In the genomic region with DNA sequence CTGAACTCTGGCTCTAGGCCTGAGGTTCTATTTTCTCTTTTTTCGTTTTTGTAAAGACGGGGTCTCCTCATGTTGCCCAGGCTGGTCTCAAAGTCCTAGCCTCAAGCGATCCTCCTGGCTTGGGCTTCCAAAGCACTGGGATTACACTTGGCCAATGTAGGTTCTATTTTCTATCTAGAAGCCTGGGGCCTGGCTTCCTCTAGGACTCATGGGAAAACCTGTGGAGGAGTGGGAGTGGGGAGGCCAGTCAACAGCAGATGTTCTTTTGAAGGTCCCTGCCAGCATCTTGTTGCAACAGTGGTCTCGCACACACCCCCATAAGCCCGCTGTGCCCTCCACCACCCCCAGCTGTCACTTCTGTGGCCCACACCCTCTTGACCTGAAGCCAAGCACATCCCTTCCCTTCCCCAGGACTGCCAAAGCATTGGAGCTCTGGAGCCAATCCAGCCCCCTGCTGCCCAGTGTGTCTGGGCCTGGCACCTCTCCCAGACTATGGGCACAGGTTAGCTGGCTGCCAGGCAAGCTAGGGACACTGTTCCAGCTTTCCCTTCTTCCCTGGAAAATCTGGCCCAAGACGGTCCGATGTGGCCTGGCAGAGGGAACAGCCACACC, we compare ENCODE assay signal across 8 cellular contexts. TPM values are rescaled to one million over a fixed set of nuclear protein-coding genes. Genes with fewer than 3 reads are reported as not detected.
DNase-seq lines count a peak whose midpoint lies in the region; ATAC-seq lines count a peak whose summit lies in the region.

No MANE protein-coding gene starts in this region.

- peak overlapping the region; percentile 16 for H3K4me3 Mint-ChIP-seq in activated CD4-positive, alpha-beta T cell treated with anti-CD3 and anti-CD28 coated beads, Interleukin-2, amount 10 ng/mL, durations not matched to agents 24 days and 14 days
- H3K4me3 Mint-ChIP-seq in T-helper 17 cell (peak overlapping the region; percentile 78), immature natural killer cell (peak overlapping the region; percentile 27 to 68 (median 61))
- no peak overlapping the region for H3K4me3 Mint-ChIP-seq in stimulated activated memory B cell treated with anti-CD40 and anti-IgM and Interleukin-4, amounts not matched to agents 10 μg/mL and 1 μg/mL and 100 μg/mL, for 72 hours

- H3K4me1 Mint-ChIP-seq in activated CD4-positive, alpha-beta T cell treated with anti-CD3 and anti-CD28 coated beads, Interleukin-2, amount 10 ng/mL, durations not matched to agents 24 days and 14 days: peaks cover 26% of the 10 kb centered on the region
- H3K4me1 Mint-ChIP-seq in T-helper 17 cell (peaks cover 20% of the 10 kb centered on the region), immature natural killer cell (peaks cover 26 to 27% of the 10 kb centered on the region in 2 donors)
- H3K4me1 Mint-ChIP-seq in stimulated activated memory B cell treated with anti-CD40 and anti-IgM and Interleukin-4, amounts not matched to agents 10 μg/mL and 1 μg/mL and 100 μg/mL, for 72 hours: peaks cover 28% of the 10 kb centered on the region

- H3K27me3 Mint-ChIP-seq in activated CD4-positive, alpha-beta T cell treated with anti-CD3 and anti-CD28 coated beads, Interleukin-2, amount 10 ng/mL, durations not matched to agents 24 days and 14 days: peaks cover 22% of the 10 kb centered on the region
- H3K27me3 Mint-ChIP-seq in T-helper 17 cell (no peaks in the 10 kb centered on the region), immature natural killer cell (ENCODE audit: low read depth in 3 of 3) (peaks cover 6 to 13% (median 7%) of the 10 kb centered on the region in 3 donors)
- H3K27me3 Mint-ChIP-seq in stimulated activated memory B cell treated with anti-CD40 and anti-IgM and Interleukin-4, amounts not matched to agents 10 μg/mL and 1 μg/mL and 100 μg/mL, for 72 hours: peaks cover 41% of the 10 kb centered on the region

- no peaks in the 10 kb centered on the region for H3K9me3 Mint-ChIP-seq in activated CD4-positive, alpha-beta T cell treated with anti-CD3 and anti-CD28 coated beads, Interleukin-2, amount 10 ng/mL, durations not matched to agents 24 days and 14 days
- H3K9me3 Mint-ChIP-seq in immature natural killer cell: no peaks in the 10 kb centered on the region
- H3K9me3 Mint-ChIP-seq in stimulated activated memory B cell treated with anti-CD40 and anti-IgM and Interleukin-4, amounts not matched to agents 10 μg/mL and 1 μg/mL and 100 μg/mL, for 72 hours: no peaks in the 10 kb centered on the region

- H3K36me3 Mint-ChIP-seq in activated CD4-positive, alpha-beta T cell treated with anti-CD3 and anti-CD28 coated beads, Interleukin-2, amount 10 ng/mL, durations not matched to agents 24 days and 14 days (ENCODE audit: low read depth): no peaks in the 10 kb centered on the region
- H3K36me3 Mint-ChIP-seq in T-helper 17 cell (ENCODE audit: low read depth) (no peaks in the 10 kb centered on the region), immature natural killer cell (peaks cover 0 to 3% (median 0%) of the 10 kb centered on the region in 3 donors)
- no peaks in the 10 kb centered on the region for H3K36me3 Mint-ChIP-seq in stimulated activated memory B cell treated with anti-CD40 and anti-IgM and Interleukin-4, amounts not matched to agents 10 μg/mL and 1 μg/mL and 100 μg/mL, for 72 hours

- intact Hi-C loops in activated CD4-positive, alpha-beta T cell treated with anti-CD3 and anti-CD28 coated beads, Interleukin-2, amount 10 ng/mL, durations not matched to agents 24 days and 14 days (cut with micrococcal nuclease): no loop called here

- H3K9me3 ChIP-seq in T-helper 17 cell (ENCODE audit: control insufficient read depth, low read length, poor library complexity, severe bottlenecking): no peaks in the 10 kb centered on the region

- ATAC-seq in T-helper 17 cell (no peak), HG02885 (IDR thresholded peaks at IDR 0.05; ENCODE audit: poor library complexity, unreplicated experiment) (no peak)
- no peak for ATAC-seq in stimulated activated memory B cell treated with anti-CD40 and anti-IgM and Interleukin-4, amounts not matched to agents 10 μg/mL and 1 μg/mL and 100 μg/mL, for 72 hours

- H3K27ac Mint-ChIP-seq in activated CD4-positive, alpha-beta T cell treated with anti-CD3 and anti-CD28 coated beads, Interleukin-2, amount 10 ng/mL, durations not matched to agents 24 days and 14 days: peak overlapping the region; percentile 29
- H3K27ac Mint-ChIP-seq in T-helper 17 cell: no peak overlapping the region
- peak overlapping the region in 1 of 6 donors; percentile 62 for H3K27ac Mint-ChIP-seq in immature natural killer cell
- H3K27ac Mint-ChIP-seq in stimulated activated memory B cell treated with anti-CD40 and anti-IgM and Interleukin-4, amounts not matched to agents 10 μg/mL and 1 μg/mL and 100 μg/mL, for 72 hours: no peak overlapping the region

- no peak for DNase-seq in activated CD4-positive, alpha-beta T cell treated with anti-CD3 and anti-CD28 coated beads, Interleukin-2, amount 10 ng/mL, durations not matched to agents 24 days and 14 days
- no peak for DNase-seq in activated CD4-positive, alpha-beta T cell treated with anti-CD3 and anti-CD28 coated beads for 4 hours
- DNase-seq in T-helper 17 cell: no peak
- no peak for DNase-seq in immature natural killer cell
- DNase-seq in superior temporal gyrus (ENCODE audit: extremely low spot score): peak; percentile 70
- DNase-seq in stimulated activated CD4-positive, alpha-beta T cell treated with anti-CD3 and anti-CD28 coated beads, Interleukin-4, amount 100 ng/mL, for 4 hours: no peak

RNA-seq across cellular contexts. Expression of a gene that starts 1.9 kb away (rescaled TPM):
- total RNA-seq in activated CD4-positive, alpha-beta T cell treated with anti-CD3 and anti-CD28 coated beads, Interleukin-2, amount 10 ng/mL, durations not matched to agents 24 days and 14 days: 19.0 and 19.4 TPM in 2 replicates
- total RNA-seq in T-helper 17 cell: 10 to 100 TPM; 18.4 to 21.2 TPM
- 1 to 10 TPM; 2.1 to 5.3 (median 4.0) TPM for polyA plus RNA-seq in immature natural killer cell

RNA-seq across cellular contexts. Expression of a gene that starts 17.3 kb away (rescaled TPM):
- 20.8 and 23.0 TPM in 2 replicates for total RNA-seq in activated CD4-positive, alpha-beta T cell treated with anti-CD3 and anti-CD28 coated beads, Interleukin-2, amount 10 ng/mL, durations not matched to agents 24 days and 14 days
- 10 to 100 TPM; 14.0 to 15.1 TPM for total RNA-seq in T-helper 17 cell
- polyA plus RNA-seq in immature natural killer cell: 10 to 100 TPM; 12.7 to 19.4 (median 16.5) TPM

RNA-seq across cellular contexts. Expression of a gene that starts 37.9 kb away (rescaled TPM):
- 133 TPM in 2 replicates for total RNA-seq in activated CD4-positive, alpha-beta T cell treated with anti-CD3 and anti-CD28 coated beads, Interleukin-2, amount 10 ng/mL, durations not matched to agents 24 days and 14 days
- 10 to 100 TPM; 96.0 to 98.0 TPM for total RNA-seq in T-helper 17 cell
- polyA plus RNA-seq in immature natural killer cell: 100 to 1,000 TPM; 121 to 208 (median 122) TPM

RNA-seq across cellular contexts. Expression of a gene that starts 38.1 kb away (rescaled TPM):
- 9.4 and 10.9 TPM in 2 replicates for total RNA-seq in activated CD4-positive, alpha-beta T cell treated with anti-CD3 and anti-CD28 coated beads, Interleukin-2, amount 10 ng/mL, durations not matched to agents 24 days and 14 days
- 10 to 100 TPM; 10.6 to 11.5 TPM for total RNA-seq in T-helper 17 cell
- polyA plus RNA-seq in immature natural killer cell: 1 to 10 TPM; 3.3 to 8.8 (median 7.3) TPM

RNA-seq across cellular contexts. Expression of a gene that starts 48.7 kb away (rescaled TPM):
- total RNA-seq in activated CD4-positive, alpha-beta T cell treated with anti-CD3 and anti-CD28 coated beads, Interleukin-2, amount 10 ng/mL, durations not matched to agents 24 days and 14 days: not detected in 2 replicates
- total RNA-seq in T-helper 17 cell: not detected
- not detected for polyA plus RNA-seq in immature natural killer cell
